Comparison of ENCODE assay signal across 18 cellular contexts in genomic region chr1:67376381-67376780, GRCh38. TPM values are rescaled to one million over a fixed set of nuclear protein-coding genes. Genes with fewer than 3 reads are reported as not detected.
A peak's percentile ranks its signal among the peaks of the same experiment; 100 is the strongest.
DNase-seq lines count a peak whose midpoint lies in the region; ATAC-seq and TF ChIP-seq lines count a peak whose summit lies in the region.
"Had no signal": no experiment of that assay in that cellular context is flagged by ENCODE, and none has a peak within 500 bp of the region (broad histone marks: within the 10 kb centered on the region; RNA-seq: fewer than 3 reads in every experiment).

No MANE protein-coding gene starts in this region.

- H3K9me3 ChIP-seq in PC-3 (ENCODE audit: low read length): no peaks in the 10 kb centered on the region
- H3K9me3 ChIP-seq in esophagus squamous epithelium: no peaks in the 10 kb centered on the region

- DNase-seq in Calu3 (peak; percentile 34), PC-3 (peak; percentile 75), kidney tubule cell (ENCODE audit: low spot score) (no peak), esophagus squamous epithelium (lab: John Stamatoyannopoulos, UW) (no peak)
- DNase-seq in stimulated activated CD4-positive, alpha-beta T cell treated with anti-CD3 and anti-CD28 coated beads, Interleukin-1b, Interleukin-23, amount 100 ng/mL, for 48 hours: no peak
- DNase-seq: activated B cell treated with CpG ODN at 0.5 μM for 24 hours; activated gamma-delta T cell; amygdala; effector CD8-positive, alpha-beta T cell; kidney glomerular epithelial cell; NCI-H1105; NCI-H2171 treated with DMSO at 0.1 percent for 48 hours; RPMI8226 had no signal

- H3K4me1 Mint-ChIP-seq in Calu3 (ENCODE audit: low read depth, unreplicated experiment): peaks cover 14% of the 10 kb centered on the region
- H3K4me1 Mint-ChIP-seq: activated B cell treated with CpG ODN at 0.5 μM for 24 hours, neural progenitor cell had no signal

- no peaks in the 10 kb centered on the region for H3K79me2 ChIP-seq in PC-3 (ENCODE audit: low read length)

- no peak overlapping the region for H2AFZ ChIP-seq in PC-3 (ENCODE audit: low read length)
- H2AFZ ChIP-seq: neural progenitor cell had no signal

- H3K4me2 ChIP-seq in PC-3 (ENCODE audit: low read length): no peak overlapping the region
- H3K4me2 ChIP-seq: neural progenitor cell had no signal

- POLR2A ChIA-PET in PC-3 (lab: Charles Lee; ENCODE audit: unreplicated experiment): no interaction called here

- no peaks in the 10 kb centered on the region for H3F3A ChIP-seq in PC-3 (ENCODE audit: low read length, unreplicated experiment)

- ATAC-seq in PC-3: peak; percentile 37; the same call in 1 of the 2 replicates
- ATAC-seq in esophagus mucosa: peak; percentile 82
- ATAC-seq in HG03378 (IDR thresholded peaks at IDR 0.05; ENCODE audit: unreplicated experiment): no peak

- intact Hi-C loops in Calu3 (cut with micrococcal nuclease; ENCODE audit: unreplicated experiment): no loop called here
- intact Hi-C loops in PC-3 (cut with micrococcal nuclease): no loop called here
- intact Hi-C loops in esophagus squamous epithelium (cut with DNase I): no loop called here

- no peak for TF ChIP-seq POLR2A in esophagus squamous epithelium (IDR thresholded peaks at IDR 0.05)

- no TSS peak for BruUV-seq in Calu3 (replicated peaks; lab: Mats Ljungman, UMichigan)
- no TSS peak for BruUV-seq in PC-3 (replicated peaks; lab: Mats Ljungman, UMichigan)

- no peak overlapping the region for H3K27ac Mint-ChIP-seq in Calu3 (ENCODE audit: unreplicated experiment)
- H3K27ac Mint-ChIP-seq: activated B cell treated with CpG ODN at 0.5 μM for 24 hours, mesothelial cell of epicardium, neural progenitor cell had no signal

- no peaks in the 10 kb centered on the region for H3K27me3 Mint-ChIP-seq in Calu3 (ENCODE audit: unreplicated experiment)
- H3K27me3 Mint-ChIP-seq: activated B cell treated with CpG ODN at 0.5 μM for 24 hours had no signal

- H3K4me3 Mint-ChIP-seq in Calu3 (ENCODE audit: low read depth, unreplicated experiment): no peak overlapping the region
- H3K4me3 Mint-ChIP-seq: activated B cell treated with CpG ODN at 0.5 μM for 24 hours, mesothelial cell of epicardium, neural progenitor cell had no signal

- H3K9ac ChIP-seq in PC-3 (ENCODE audit: low read length): no peak overlapping the region
- H3K9ac ChIP-seq: neural progenitor cell had no signal

- H3K36me3 ChIP-seq in PC-3 (ENCODE audit: low read depth, low read length): no peaks in the 10 kb centered on the region; the same call in 1 of the 2 replicates
- no peaks in the 10 kb centered on the region for H3K36me3 ChIP-seq in esophagus squamous epithelium
- H3K36me3 ChIP-seq: neural progenitor cell had no signal

- H3K4me1 ChIP-seq in PC-3 (ENCODE audit: insufficient read depth, low read length) (peaks cover 9% of the 10 kb centered on the region), esophagus squamous epithelium (peaks cover 0 to 37% (median 4%) of the 10 kb centered on the region in 3 donors)

- H3K27ac ChIP-seq in 22Rv1 (peak overlapping the region; percentile 10; the same call in 1 of the 2 replicates), PC-3 (ENCODE audit: low read length) (no peak overlapping the region), esophagus squamous epithelium (no peak overlapping the region)
- H3K27ac ChIP-seq: neural progenitor cell had no signal

- H3K9me2 ChIP-seq in PC-3 (replicated peaks; ENCODE audit: low read length): no peaks in the 10 kb centered on the region

- H3K4me3 ChIP-seq in PC-3 (ENCODE audit: low read length) (no peak overlapping the region), esophagus squamous epithelium (no peak overlapping the region)
- H3K4me3 ChIP-seq: neural progenitor cell had no signal

- H3K36me3 Mint-ChIP-seq in Calu3 (ENCODE audit: insufficient read depth, unreplicated experiment): peaks cover 5% of the 10 kb centered on the region
- H3K36me3 Mint-ChIP-seq: mesothelial cell of epicardium, neural progenitor cell had no signal

- CTCF ChIA-PET in Calu3 (lab: Charles Lee): no interaction called here
- CTCF ChIA-PET in PC-3 (lab: Charles Lee): no interaction called here

- no peaks in the 10 kb centered on the region for H4K20me1 ChIP-seq in PC-3 (ENCODE audit: low read length)

- no peaks in the 10 kb centered on the region for H3K9me3 Mint-ChIP-seq in Calu3 (ENCODE audit: low read depth, unreplicated experiment)
- H3K9me3 Mint-ChIP-seq: mesothelial cell of epicardium, neural progenitor cell had no signal

- TF ChIP-seq CTCF in 22Rv1 (IDR thresholded peaks at IDR 0.05): no peak
- no peak for TF ChIP-seq CTCF in Calu3 (IDR thresholded peaks at IDR 0.05; ENCODE audit: unreplicated experiment)
- TF ChIP-seq CTCF in PC-3 (conservative IDR thresholded peaks at IDR 0.05; ENCODE audit: low read depth, low read length): no peak
- no peak for TF ChIP-seq CTCF in esophagus squamous epithelium (IDR thresholded peaks at IDR 0.05)

- 23 to 24% methylated on average over 3 of the region's 3 CpGs for WGBS in esophagus squamous epithelium, 2 donors

- H3K27me3 ChIP-seq in PC-3 (ENCODE audit: low read length) (no peaks in the 10 kb centered on the region), esophagus squamous epithelium (no peaks in the 10 kb centered on the region)
- H3K27me3 ChIP-seq: neural progenitor cell had no signal

RNA-seq across cellular contexts. Expression of gene SERBP1, which starts 53.8 kb away (rescaled TPM):
- total RNA-seq in Calu3 (2022) (216 and 226 TPM in 2 replicates), PC-3 (2014; rRNA removed) (256 and 337 TPM in 2 replicates), esophagus mucosa (225 TPM), esophagus squamous epithelium (100 to 1,000 TPM; 282 to 394 (median 357) TPM)

Comparison
In these comparisons a context has a peak if more than half of its experiments do, and no peak if none do; other contexts are left out.
1. DNase-seq: peak in Calu3 (single experiment) and PC-3 (single experiment); none in stimulated activated CD4-positive, alpha-beta T cell treated with anti-CD3 and anti-CD28 coated beads, Interleukin-1b, Interleukin-23, amount 100 ng/mL, for 48 hours (single experiment), kidney tubule cell (single experiment) and esophagus squamous epithelium (single experiment).